Comparison of ENCODE assay signal across 12 cellular contexts in the genomic region with DNA sequence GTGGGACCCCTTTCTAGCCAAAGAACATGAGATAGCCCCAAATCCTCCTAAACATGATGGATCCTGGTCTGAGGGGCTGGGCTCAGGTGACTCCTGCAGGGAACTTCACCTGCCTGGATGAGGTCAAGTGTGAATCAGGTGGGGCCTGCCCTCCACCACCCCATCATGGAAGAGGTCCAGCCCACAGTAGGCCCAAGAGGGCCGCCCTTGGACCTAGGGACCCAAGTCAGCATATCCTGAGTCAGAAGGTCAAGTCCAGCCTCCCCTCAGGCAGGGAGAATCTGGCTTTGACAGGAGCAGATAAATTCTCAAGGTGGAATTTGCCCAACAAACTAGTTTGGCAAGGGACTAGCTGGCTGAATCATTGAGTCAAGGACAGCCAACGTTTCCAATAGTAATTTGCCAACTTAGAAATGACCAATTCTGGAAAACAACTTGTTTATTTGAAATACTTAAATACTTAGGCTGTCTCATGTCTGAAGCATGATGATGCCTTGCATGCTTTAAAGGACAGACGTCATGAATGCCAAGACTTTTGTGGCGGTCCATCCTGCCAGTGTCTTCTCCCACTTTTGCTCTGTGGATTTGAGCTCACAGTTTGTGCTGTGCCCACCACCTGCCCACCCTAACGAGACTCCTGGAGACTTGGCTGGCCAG. TPM values are rescaled to one million over a fixed set of nuclear protein-coding genes. Genes with fewer than 3 reads are reported as not detected.
DNase-seq lines count a peak whose midpoint lies in the region; TF ChIP-seq lines count a peak whose summit lies in the region.
"Not testable (repeated sequence)": the region's sequence is repeated elsewhere in the genome, so short reads cannot be mapped to it uniquely, and the experiment has no call there.
"Had no signal": no experiment of that assay in that cellular context is flagged by ENCODE, and none has a peak within 500 bp of the region (broad histone marks: within the 10 kb centered on the region; RNA-seq: fewer than 3 reads in every experiment).

No MANE protein-coding gene starts in this region.

- intact Hi-C loops in PC-9 (cut with micrococcal nuclease; ENCODE audit: unreplicated experiment): not testable (repeated sequence)

- H4K20me1 ChIP-seq in PC-9 (ENCODE audit: insufficient read depth): not testable (repeated sequence)

- H3K4me3 ChIP-seq in AG09309 (ENCODE audit: control insufficient read depth, low read depth, low read length); PC-9; fibroblast of mammary gland (ENCODE audit: control insufficient read depth, low read depth, low read length): not testable (repeated sequence)

- peak overlapping the region; percentile 29; the same call in 1 of the 2 replicates for H3K27ac ChIP-seq in PC-9

- DNase-seq in AG09309 (ENCODE audit: low read depth) (peak; percentile 21), EL (peak; percentile 60), HFFc6 (peak; percentile 83), PC-9 (peak in 1 of 2 experiments; percentile 83), astrocyte of the hippocampus (ENCODE audit: low read depth, low spot score) (peak; percentile 22), fibroblast of mammary gland (ENCODE audit: low read depth) (peak; percentile 69), myocyte (ENCODE audit: low read depth) (peak; percentile 0)

- not testable (repeated sequence) for H3K9me3 ChIP-seq in PC-9 (ENCODE audit: insufficient read depth, low read depth)

- not testable (repeated sequence) for TF ChIP-seq CTCF in AG09309 (IDR thresholded peaks at IDR 0.05; ENCODE audit: control insufficient read depth, insufficient read depth, low read depth, low read length, missing control alignments); HFFc6 (IDR thresholded peaks at IDR 0.05); PC-9 (conservative IDR thresholded peaks at IDR 0.05); fibroblast of mammary gland (conservative IDR thresholded peaks at IDR 0.05; ENCODE audit: control insufficient read depth, insufficient read depth, low read depth, low read length)

- peaks cover 42% of the 10 kb centered on the region for H3K4me1 ChIP-seq in PC-9 (replicated peaks; ENCODE audit: insufficient read depth)

- not testable (repeated sequence) for H3K27me3 ChIP-seq in PC-9 (ENCODE audit: insufficient read depth, low read depth)

- not testable (repeated sequence) for H3K27me3 Mint-ChIP-seq in HFFc6 (ENCODE audit: insufficient read depth)

- peaks cover 38% of the 10 kb centered on the region for H3K4me1 Mint-ChIP-seq in HFFc6 (ENCODE audit: low read depth)

- not testable (repeated sequence) for H3K9me2 ChIP-seq in PC-9 (ENCODE audit: insufficient read depth)

- not testable (repeated sequence) for H2AFZ ChIP-seq in PC-9

- not testable (repeated sequence) for H3K9me3 Mint-ChIP-seq in HFFc6

- not testable (repeated sequence) for H3K36me3 ChIP-seq in PC-9 (ENCODE audit: low read depth)

- POLR2A ChIA-PET in PC-9 (lab: Charles Lee; ENCODE audit: unreplicated experiment): not testable (repeated sequence)

- H3K27ac Mint-ChIP-seq in HFFc6: peak overlapping the region; percentile 95

- CTCF ChIA-PET in PC-9 (lab: Charles Lee): not testable (repeated sequence)

- H3K4me2 ChIP-seq in PC-9: peak overlapping the region; percentile 25

- not testable (repeated sequence) for H3K36me3 Mint-ChIP-seq in HFFc6 (ENCODE audit: low read depth)

- BruUV-seq in PC-9 (replicated peaks; lab: Mats Ljungman, UMichigan): not testable (repeated sequence)

- not testable (repeated sequence) for H3K79me2 ChIP-seq in PC-9 (ENCODE audit: low read depth)

- not testable (repeated sequence) for H3F3A ChIP-seq in PC-9 (ENCODE audit: insufficient read depth, low read depth)

- not testable (repeated sequence) for H3K4me3 Mint-ChIP-seq in HFFc6

RNA-seq across cellular contexts. Expression of a gene that starts 10.5 kb away (rescaled TPM):
- total RNA-seq in HFFc6 (2021; fragmentation: NEBNext Ultra II Directional; extraction: Animal tissue kit (Norgen Biotek cat#: 25700)): 1 to 10 TPM; 1.5 to 3.3 (median 1.6) TPM
- total RNA-seq in PC-9 (2021) (0.76 and 1.2 TPM in 2 replicates), myocyte (22.8 and 41.4 TPM in 2 replicates)
- polyA plus RNA-seq in myocyte (2012): 34.3 TPM
- total RNA-seq: A172; Calu3; CD8-positive, alpha-beta memory T cell; NCI-H460 had no signal
- polyA plus RNA-seq: CD8-positive, alpha-beta memory T cell had no signal

RNA-seq across cellular contexts. Expression of a gene that starts 25.0 kb away (rescaled TPM):
- 1 to 10 TPM in 3 of 6 experiments, under 1 TPM in 3; 0.41 to 2.5 (median 0.90) TPM for total RNA-seq in HFFc6 (2021; fragmentation: NEBNext Ultra II Directional; extraction: Animal tissue kit (Norgen Biotek cat#: 25700))
- total RNA-seq in PC-9 (2021) (0.22 and 0.75 TPM in 2 replicates), myocyte (4.7 and 5.5 TPM in 2 replicates)
- 8.3 TPM for polyA plus RNA-seq in myocyte (2012)
- total RNA-seq: A172; Calu3; CD8-positive, alpha-beta memory T cell; LHCN-M2; NCI-H460 had no signal
- polyA plus RNA-seq: CD8-positive, alpha-beta memory T cell had no signal

RNA-seq across cellular contexts. Expression of a gene that starts 31.6 kb away (rescaled TPM):
- 1 to 10 TPM; 2.2 to 3.7 (median 2.8) TPM for total RNA-seq in HFFc6 (2021; fragmentation: NEBNext Ultra II Directional; extraction: Animal tissue kit (Norgen Biotek cat#: 25700))
- total RNA-seq in PC-9 (2021) (13.4 and 14.0 TPM in 2 replicates), myocyte (3.3 and 6.6 TPM in 2 replicates)
- 4.0 TPM for polyA plus RNA-seq in myocyte (2012)
